ENCODE assay signal across 18 cellular contexts in the genomic region with DNA sequence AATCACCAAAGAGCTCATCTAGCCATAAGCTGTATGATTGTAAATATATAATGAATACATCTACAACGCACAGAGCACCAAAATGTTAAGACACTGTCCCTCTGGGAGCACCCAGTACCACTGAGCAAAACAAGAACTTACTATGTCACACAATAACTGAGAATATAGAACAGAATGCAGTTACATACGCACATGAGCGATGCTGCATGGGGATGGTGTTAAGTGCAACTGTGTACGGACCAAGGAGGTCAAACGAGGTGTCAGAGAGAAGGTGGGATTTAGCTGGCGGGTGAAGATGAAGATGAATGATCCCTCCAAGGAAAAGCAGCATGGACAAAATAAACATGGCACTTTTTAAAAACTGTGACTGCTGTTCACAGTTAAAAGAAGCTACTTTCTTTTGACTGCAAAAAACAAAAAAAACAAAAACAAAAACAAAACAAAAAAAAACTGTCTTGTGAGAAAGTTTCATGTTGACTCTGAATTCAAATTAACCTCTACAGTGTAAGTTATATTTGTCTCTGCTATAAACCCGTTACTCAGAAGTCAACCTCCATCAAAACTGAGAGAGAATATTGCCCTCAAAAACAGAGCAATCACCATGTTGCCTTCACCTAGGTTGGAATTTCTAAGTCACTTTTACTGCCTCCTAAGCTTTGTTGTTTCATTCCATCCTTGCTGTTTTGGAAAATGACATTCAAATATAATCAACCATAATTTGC.
DNase-seq lines count a peak whose midpoint lies in the region; ATAC-seq and TF ChIP-seq lines count a peak whose summit lies in the region.
"Had no signal": no experiment of that assay in that cellular context is flagged by ENCODE, and none has a peak within 500 bp of the region (broad histone marks: within the 10 kb centered on the region; RNA-seq: fewer than 3 reads in every experiment).

No MANE protein-coding gene starts in this region.

- H3K4me3 Mint-ChIP-seq in WTC11: no peak overlapping the region
- H3K4me3 Mint-ChIP-seq: HFFc6; T-helper 1 cell treated with Interleukin-12 subunit alpha and Interleukin-12 subunit beta and Interleukin-4 antibody, amounts not matched to agents 30 μg/mL and 1 μg/mL, for 36 hours had no signal

- no peaks in the 10 kb centered on the region for H3K9me3 Mint-ChIP-seq in WTC11
- H3K9me3 Mint-ChIP-seq: HFFc6; T-helper 1 cell treated with Interleukin-12 subunit alpha and Interleukin-12 subunit beta and Interleukin-4 antibody, amounts not matched to agents 30 μg/mL and 1 μg/mL, for 36 hours had no signal

- no peaks in the 10 kb centered on the region for H3K27me3 Mint-ChIP-seq in WTC11 (ENCODE audit: low read depth)

- 0 out of 2 replicates have a peak overlapping the region, but pooled peaks have one; percentile 51 for H3K27ac Mint-ChIP-seq in WTC11
- H3K27ac Mint-ChIP-seq: T-helper 1 cell treated with Interleukin-12 subunit alpha and Interleukin-12 subunit beta and Interleukin-4 antibody, amounts not matched to agents 30 μg/mL and 1 μg/mL, for 36 hours had no signal

- CTCF ChIA-PET in WTC11 (lab: Charles Lee): no interaction called here
- CTCF ChIA-PET in RWPE1 (lab: Yijun Ruan, JAX): interaction anchor here (0.6 to 1.1 kb wide), 2 partner anchors 360 to 537 kb away, joined by 4 to 6 read pairs; no protein-coding TSS in a partner anchor

- peak overlapping the region; percentile 32 for H3K4me3 ChIP-seq in GM12865 (ENCODE audit: low read depth, low read length)

- POLR2A ChIA-PET in WTC11 (lab: Charles Lee) (no interaction called here), RWPE1 (lab: Yijun Ruan, JAX; ENCODE audit: low non-redundant PET) (no interaction called here)

- peak; percentile 53 for DNase-seq in GM12865 (ENCODE audit: low read depth)
- DNase-seq in WTC11 (ENCODE audit: low spot score): no peak
- no peak for DNase-seq in RWPE1 (ENCODE audit: low spot score)
- no peak for DNase-seq in foreskin keratinocyte
- DNase-seq in NCI-H1436 treated with DMSO at 0.1 percent for 48 hours (lab: John Stamatoyannopoulos, UW): no peak
- DNase-seq: Caco-2, DMS53, GOT3, HFFc6, NCI-H1694 treated with DMSO at 0.1 percent for 48 hours, NCI-H345, Right ventricle myocardium superior had no signal

- peak; percentile 60 for ATAC-seq in GM19351 (IDR thresholded peaks at IDR 0.05; ENCODE audit: unreplicated experiment)
- peak; percentile 58 for ATAC-seq in HG02870 (IDR thresholded peaks at IDR 0.05; ENCODE audit: unreplicated experiment)
- no peak for ATAC-seq in WTC11
- ATAC-seq in GM21423 (IDR thresholded peaks at IDR 0.05; ENCODE audit: unreplicated experiment): no peak
- no peak for ATAC-seq in foreskin keratinocyte
- ATAC-seq: Panc1 had no signal

- H3K4me1 Mint-ChIP-seq in WTC11: no peaks in the 10 kb centered on the region

- no peaks in the 10 kb centered on the region; the same call in 1 of the 2 replicates for H3K36me3 Mint-ChIP-seq in WTC11

- H3K27me3 ChIP-seq in foreskin keratinocyte: no peaks in the 10 kb centered on the region

- H3K4me1 ChIP-seq in foreskin keratinocyte: peaks cover 4% of the 10 kb centered on the region
- H3K4me1 ChIP-seq: Caco-2 had no signal

- TF ChIP-seq CTCF in GM12865 (IDR thresholded peaks at IDR 0.05; ENCODE audit: insufficient read depth, low read depth, low read length, missing control alignments) (no peak), WTC11 (IDR thresholded peaks at IDR 0.05) (no peak), RWPE1 (conservative IDR thresholded peaks at IDR 0.05; ENCODE audit: low read depth) (no peak), foreskin keratinocyte (conservative IDR thresholded peaks at IDR 0.05) (no peak)

- no peak overlapping the region for H3K27ac ChIP-seq in RWPE1
- no peak overlapping the region for H3K27ac ChIP-seq in foreskin keratinocyte
- H3K27ac ChIP-seq: C4-2B had no signal

TF ChIP-seq in WTC11, 78 proteins besides CTCF, POLR2A, EP300 and RAD21:
- no peak for TF ChIP-seq JUN (CRISPR knock-in tag; IDR thresholded peaks at IDR 0.05)
- no peak for TF ChIP-seq RELA (CRISPR knock-in tag; IDR thresholded peaks at IDR 0.05; ENCODE audit: borderline replicate concordance)
- no peak for TF ChIP-seq ATF6 (CRISPR knock-in tag; IDR thresholded peaks at IDR 0.05)
- no peak for TF ChIP-seq ZNF671 (CRISPR knock-in tag; IDR thresholded peaks at IDR 0.05)
- no peak for TF ChIP-seq ETV6 (CRISPR knock-in tag; IDR thresholded peaks at IDR 0.05)
- no peak for TF ChIP-seq E2F4 (CRISPR knock-in tag; IDR thresholded peaks at IDR 0.05; ENCODE audit: borderline replicate concordance, low read depth)

Comparison
In these comparisons a context has a peak if more than half of its experiments do, and no peak if none do; other contexts are left out.
1. ATAC-seq: peak in GM19351 (single experiment) and HG02870 (single experiment); none in WTC11 (single experiment), GM21423 (single experiment) and foreskin keratinocyte (single experiment).